In genomic region chr1:16430598-16430997, GRCh38 we compare ENCODE assay signal across 1 cellular context.
TF ChIP-seq lines count a peak whose summit lies in the region.

No MANE protein-coding gene starts in this region.

TF ChIP-seq in IMR-90, 13 proteins besides CTCF, POLR2A, EP300 and RAD21 (continued from another document):
- no peak for TF ChIP-seq USF2 (IDR thresholded peaks at IDR 0.05; ENCODE audit: low read depth, low read length)
- no peak for TF ChIP-seq MAFK (IDR thresholded peaks at IDR 0.05; ENCODE audit: low read depth, low read length)
- TF ChIP-seq CHD1 (IDR thresholded peaks at IDR 0.05; ENCODE audit: low read depth, low read length), result no peak
- no peak for TF ChIP-seq MAZ (IDR thresholded peaks at IDR 0.05; ENCODE audit: borderline replicate concordance, low read depth, low read length)
- TF ChIP-seq MXI1 (IDR thresholded peaks at IDR 0.05; ENCODE audit: borderline replicate concordance, low read depth, low read length), result no peak
- TF ChIP-seq BHLHE40 (IDR thresholded peaks at IDR 0.05; ENCODE audit: low read depth, low read length), result no peak
